11 cellular contexts compared by ENCODE assay signal in the genomic region with DNA sequence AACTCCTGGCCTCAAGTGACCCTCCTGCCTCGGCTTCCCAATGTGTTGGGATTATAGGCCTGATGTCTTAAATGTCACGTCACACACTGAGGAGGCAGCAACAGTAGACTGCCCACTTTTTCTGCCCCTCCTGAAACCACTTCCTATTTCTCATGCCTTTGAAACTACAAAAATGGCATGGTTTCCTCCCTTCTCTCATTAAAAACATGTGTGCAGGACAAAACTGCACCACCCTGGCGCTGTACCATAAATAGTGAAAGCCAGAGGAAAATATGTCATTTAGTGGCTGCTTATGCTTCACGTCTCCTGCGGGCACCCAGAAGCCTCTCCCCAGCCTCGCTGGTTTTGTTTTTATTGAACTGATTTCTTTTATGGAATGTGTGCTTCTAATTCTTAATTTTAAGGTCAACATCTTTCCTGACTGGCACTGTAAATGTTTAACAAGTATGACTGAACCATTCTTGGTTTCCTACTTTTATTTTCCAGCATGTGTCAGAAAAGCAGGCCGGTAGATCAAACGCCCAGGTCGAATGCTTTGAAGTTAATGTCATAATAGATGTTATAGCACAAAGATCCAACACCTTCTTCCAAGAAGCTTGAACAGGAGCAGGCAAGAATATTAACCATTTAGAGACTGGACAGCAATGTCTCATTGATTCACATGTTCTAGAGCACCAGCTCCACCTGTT. TPM values are rescaled to one million over a fixed set of nuclear protein-coding genes. Genes with fewer than 3 reads are reported as not detected.
DNase-seq lines count a peak whose midpoint lies in the region; FAIRE-seq and TF ChIP-seq lines count a peak whose summit lies in the region.
"Had no signal": no experiment of that assay in that cellular context is flagged by ENCODE, and none has a peak within 500 bp of the region (broad histone marks: within the 10 kb centered on the region; RNA-seq: fewer than 3 reads in every experiment).

No MANE protein-coding gene starts in this region.

- H3K9me3 Mint-ChIP-seq in endodermal cell: no peaks in the 10 kb centered on the region

- H3K27me3 Mint-ChIP-seq in endodermal cell (ENCODE audit: insufficient read depth): no peaks in the 10 kb centered on the region

- H3K4me1 ChIP-seq in adipocyte (ENCODE audit: control insufficient read depth, insufficient read depth, low read length): peaks cover 10% of the 10 kb centered on the region
- peaks cover 0 to 3% of the 10 kb centered on the region in 2 donors for H3K4me1 ChIP-seq in kidney (ENCODE audit: control insufficient read depth in 1 of 2, insufficient read depth in 1 of 2, low read depth in 1 of 2, low read length in 2 of 2)
- no peaks in the 10 kb centered on the region for H3K4me1 ChIP-seq in HAP-1
- H3K4me1 ChIP-seq in endodermal cell (ENCODE audit: control insufficient read depth, insufficient read depth, low read length): peaks cover 3% of the 10 kb centered on the region

- H3K4me1 Mint-ChIP-seq in endodermal cell: no peaks in the 10 kb centered on the region

- DNase-seq in AG08395 (ENCODE audit: low spot score) (peak; percentile 94), adipocyte (ENCODE audit: low read depth) (peak; percentile 95), kidney (no peak), DMS114 treated with DMSO at 0.1 percent for 48 hours (lab: John Stamatoyannopoulos, UW; ENCODE audit: unreplicated experiment) (no peak), retina (no peak), HAP-1 (ENCODE audit: low spot score in 2 of 2) (no peak), endodermal cell (no peak)
- peak; percentile 8 for DNase-seq in Jurkat, Clone E6-1 (ENCODE audit: low read depth, low spot score)
- DNase-seq: activated T-cell treated with anti-CD3 and anti-CD28 coated beads, Interleukin-2, amount 50 U/mL, for 1 hour; NCI-H1417 treated with DMSO at 0.1 percent for 48 hours had no signal

- WGBS in endodermal cell (ENCODE audit: insufficient coverage in 1 of 2, insufficient read length in 1 of 2), 2 experiments: 93 to 100% methylated on average over 5 to 9 of the region's 9 CpGs

- no peak for TF ChIP-seq CTCF in kidney (IDR thresholded peaks at IDR 0.05; ENCODE audit: borderline replicate concordance, extremely low read depth, insufficient read depth)
- no peak for TF ChIP-seq CTCF in endodermal cell (conservative IDR thresholded peaks at IDR 0.05)

- in situ Hi-C loops in HAP-1 (cut with MboI; ENCODE audit: low sequenced_read_pairs): no loop called here

- H3K36me3 ChIP-seq in adipocyte (ENCODE audit: control insufficient read depth, insufficient read depth, low read length, severe bottlenecking): no peaks in the 10 kb centered on the region
- no peaks in the 10 kb centered on the region for H3K36me3 ChIP-seq in kidney (ENCODE audit: control insufficient read depth in 1 of 2, insufficient read depth in 2 of 2, low read length in 2 of 2)
- H3K36me3 ChIP-seq in HAP-1 (replicated peaks): no peaks in the 10 kb centered on the region
- no peaks in the 10 kb centered on the region for H3K36me3 ChIP-seq in endodermal cell (ENCODE audit: control insufficient read depth, insufficient read depth, low read length)

- H3K36me3 Mint-ChIP-seq in endodermal cell (ENCODE audit: low read depth): no peaks in the 10 kb centered on the region

- H3K27ac ChIP-seq in kidney (ENCODE audit: low read depth in 2 of 2, low read length in 2 of 2): peak overlapping the region; percentile 10 to 47
- no peak overlapping the region for H3K27ac ChIP-seq in endodermal cell (ENCODE audit: low read depth, low read length)

- FAIRE-seq in kidney (lab: Jason Lieb, UNC): no peak

- H3K9me3 ChIP-seq in adipocyte (ENCODE audit: control insufficient read depth, low read length) (no peaks in the 10 kb centered on the region), kidney (ENCODE audit: control insufficient read depth in 1 of 2, low read length in 2 of 2) (no peaks in the 10 kb centered on the region), HAP-1 (no peaks in the 10 kb centered on the region), endodermal cell (ENCODE audit: control insufficient read depth, low read length) (no peaks in the 10 kb centered on the region)

- no peak overlapping the region for H3K4me3 Mint-ChIP-seq in endodermal cell

- no peak overlapping the region for H3K4me3 ChIP-seq in Jurkat, Clone E6-1 (ENCODE audit: low read length)
- no peak overlapping the region for H3K4me3 ChIP-seq in adipocyte (ENCODE audit: low read length)
- no peak overlapping the region for H3K4me3 ChIP-seq in kidney (ENCODE audit: low read length in 2 of 2)
- H3K4me3 ChIP-seq in HAP-1: no peak overlapping the region
- H3K4me3 ChIP-seq in endodermal cell (ENCODE audit: low read length): no peak overlapping the region

- H3K27ac Mint-ChIP-seq in endodermal cell: no peak overlapping the region

- H3K27me3 ChIP-seq in adipocyte (replicated peaks; ENCODE audit: control insufficient read depth, insufficient read depth, low read length) (no peaks in the 10 kb centered on the region), HAP-1 (ENCODE audit: low read depth) (peaks cover 2% of the 10 kb centered on the region; the same call in 1 of the 2 replicates), endodermal cell (ENCODE audit: control insufficient read depth, insufficient read depth, low read length, poor library complexity, severe bottlenecking) (no peaks in the 10 kb centered on the region)

- intact Hi-C loops in kidney (cut with DNase I): no loop called here

- no peak overlapping the region for H3K9ac ChIP-seq in adipocyte (ENCODE audit: low read length)
- H3K9ac ChIP-seq in kidney (ENCODE audit: low read length in 2 of 2): no peak overlapping the region
- no peak overlapping the region for H3K9ac ChIP-seq in endodermal cell (ENCODE audit: extremely low read depth, low read length, poor library complexity, severe bottlenecking)

RNA-seq across cellular contexts. Expression of gene C1orf87, which starts 59.6 kb away (rescaled TPM):
- not detected for polyA plus RNA-seq in Jurkat, Clone E6-1 (2012; ENCODE audit: insufficient read depth, insufficient read length)
- total RNA-seq in kidney (0.38 TPM), endodermal cell (not detected)
- 0.45 TPM for polyA plus RNA-seq in kidney (ENCODE audit: insufficient read depth, low read depth, low replicate concordance)
- not detected for polyA plus RNA-seq in endodermal cell (2013, experiment 1 of 2)
- polyA plus RNA-seq in endodermal cell (2013, experiment 2 of 2): not detected
- total RNA-seq: mononuclear cell had no signal

Comparison
In these comparisons a context has a peak if more than half of its experiments do, and no peak if none do; other contexts are left out.
1. DNase-seq: peak in AG08395 (single experiment), Jurkat, Clone E6-1 (single experiment) and adipocyte (single experiment); none in kidney (single experiment), DMS114 treated with DMSO at 0.1 percent for 48 hours (single experiment), retina (single experiment), HAP-1 (0 of 2) and endodermal cell (single experiment).